22 cellular contexts compared by ENCODE assay signal in the genomic region with DNA sequence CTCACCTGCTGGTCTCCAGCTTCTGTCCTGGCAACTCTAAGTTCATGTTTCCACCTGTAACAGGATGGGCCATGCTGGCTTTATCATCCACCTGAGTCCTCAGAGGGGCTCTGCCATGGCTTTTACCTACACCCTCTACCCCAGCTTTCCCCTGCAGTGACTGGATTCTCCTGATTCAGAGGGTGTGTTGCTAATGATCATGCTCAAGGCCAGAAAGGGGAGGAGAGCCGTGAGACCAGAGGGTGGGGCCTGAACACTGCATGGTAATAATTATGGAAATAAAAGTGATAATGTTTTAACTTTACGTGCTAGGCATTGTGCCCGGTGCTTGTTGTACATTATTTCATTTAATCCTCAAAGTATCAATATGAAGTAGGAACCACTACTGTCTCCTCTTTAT.
"Had no signal": no experiment of that assay in that cellular context is flagged by ENCODE, and none has a peak within 500 bp of the region (broad histone marks: within the 10 kb centered on the region; RNA-seq: fewer than 3 reads in every experiment).

No MANE protein-coding gene starts in this region.

- DNase-seq: colonic mucosa; cortex of kidney; effector CD8-positive, alpha-beta T cell; effector memory CD8-positive, alpha-beta T cell; endodermal cell; erythroblast; foreskin melanocyte; glutamatergic neuron; heart right ventricle; hippocampal formation; left cardiac atrium; left lung; left ventricle myocardium superior; lower lobe of right lung; mucosa of descending colon had no signal

- H3K27me3 ChIP-seq: colonic mucosa, esophagus muscularis mucosa, gastrocnemius medialis had no signal

- H3K36me3 ChIP-seq: colonic mucosa, esophagus muscularis mucosa, gastrocnemius medialis, heart right ventricle, left lung, lower lobe of right lung had no signal

- H3K4me3 Mint-ChIP-seq: dendritic cell treated with granulocyte-macrophage colony-stimulating factor and Interleukin-4, amounts not matched to agents 40 ng/mL and 50 ng/mL, for 4 days; effector memory CD8-positive, alpha-beta T cell; endodermal cell; mesothelial cell of epicardium had no signal

- H3K4me3 ChIP-seq: colonic mucosa, esophagus muscularis mucosa, gastrocnemius medialis, heart right ventricle, left lung, lower lobe of right lung, mucosa of descending colon had no signal

- H3K27ac ChIP-seq: colonic mucosa, epithelial cell of prostate, esophagus muscularis mucosa, heart right ventricle, left lung, lower lobe of right lung had no signal

- FAIRE-seq: endometrium, keratinocyte had no signal

- H3K9me3 Mint-ChIP-seq: dendritic cell treated with granulocyte-macrophage colony-stimulating factor and Interleukin-4, amounts not matched to agents 40 ng/mL and 50 ng/mL, for 4 days; effector memory CD8-positive, alpha-beta T cell had no signal

- H3K4me1 ChIP-seq: colonic mucosa, left lung, lower lobe of right lung had no signal

- H3K27ac Mint-ChIP-seq: dendritic cell treated with granulocyte-macrophage colony-stimulating factor and Interleukin-4, amounts not matched to agents 40 ng/mL and 50 ng/mL, for 4 days; effector memory CD8-positive, alpha-beta T cell; endodermal cell; mesothelial cell of epicardium had no signal

- ATAC-seq: effector memory CD8-positive, alpha-beta T cell; left lung had no signal

- H3K9me3 ChIP-seq: colonic mucosa, esophagus muscularis mucosa, gastrocnemius medialis, heart right ventricle, left lung, lower lobe of right lung, mucosa of descending colon had no signal

- H3K36me3 Mint-ChIP-seq: mesothelial cell of epicardium had no signal
